In genomic region chr6:110682460-110682853, GRCh38 we compare ENCODE assay signal across 1 cellular context.
TF ChIP-seq lines count a peak whose summit lies in the region.

No MANE protein-coding gene starts in this region.

TF ChIP-seq in HepG2, 621 proteins besides CTCF, POLR2A, EP300 and RAD21 (continued from another document):
- TF ChIP-seq ZBTB43 (CRISPR knock-in tag; conservative IDR thresholded peaks at IDR 0.05) (no peak), PAX8 (CRISPR knock-in tag; IDR thresholded peaks at IDR 0.05; ENCODE audit: borderline replicate concordance) (no peak), MAX (IDR thresholded peaks at IDR 0.05) (no peak), ZNF569 (CRISPR knock-in tag; IDR thresholded peaks at IDR 0.05; ENCODE audit: borderline replicate concordance) (no peak), GABPA (IDR thresholded peaks at IDR 0.05; ENCODE audit: low read depth, low read length) (no peak), GABPA (CRISPR knock-in tag; IDR thresholded peaks at IDR 0.05; ENCODE audit: low read depth) (no peak), ZFP36 (IDR thresholded peaks at IDR 0.05; ENCODE audit: borderline replicate concordance, low read depth, low read length, partially characterized antibody) (no peak), ZNF317 (CRISPR knock-in tag; IDR thresholded peaks at IDR 0.05) (no peak), ZNF282 (IDR thresholded peaks at IDR 0.05; ENCODE audit: partially characterized antibody) (no peak), IKZF1 (IDR thresholded peaks at IDR 0.05) (no peak), MTA3 (CRISPR knock-in tag; IDR thresholded peaks at IDR 0.05) (no peak), SMC3 (IDR thresholded peaks at IDR 0.05; ENCODE audit: low read length) (peak; percentile 93), TBX2 (CRISPR knock-in tag; IDR thresholded peaks at IDR 0.05; ENCODE audit: borderline replicate concordance) (no peak; the same call in 1 of the 2 replicates), ZMYM3 (CRISPR knock-in tag; IDR thresholded peaks at IDR 0.05) (no peak), GMEB2 (CRISPR knock-in tag; IDR thresholded peaks at IDR 0.05; ENCODE audit: low read depth) (no peak), MIXL1 (CRISPR knock-in tag; IDR thresholded peaks at IDR 0.05) (peak; percentile 71; the same call in 1 of the 2 replicates), REPIN1 (CRISPR knock-in tag; IDR thresholded peaks at IDR 0.05; ENCODE audit: borderline replicate concordance, low read depth) (no peak), MEF2D (CRISPR knock-in tag; IDR thresholded peaks at IDR 0.05) (0 out of 2 replicates have a peak, but pooled peaks have one; percentile 10), KDM5A (IDR thresholded peaks at IDR 0.05; ENCODE audit: borderline replicate concordance, low read length) (no peak), CENPBD1 (CRISPR knock-in tag; IDR thresholded peaks at IDR 0.05; ENCODE audit: borderline replicate concordance, low read depth) (no peak), PITX1 (CRISPR knock-in tag; IDR thresholded peaks at IDR 0.05) (no peak), MED8 (CRISPR knock-in tag; IDR thresholded peaks at IDR 0.05; ENCODE audit: insufficient replicate concordance) (no peak), FOSL2 (CRISPR knock-in tag; IDR thresholded peaks at IDR 0.05) (0 out of 2 replicates have a peak, but pooled peaks have one; percentile 12), XRCC5 (optimal IDR thresholded peaks at IDR 0.05; ENCODE audit: low read length) (no peak), SIN3B (IDR thresholded peaks at IDR 0.05; ENCODE audit: low read length) (no peak), CCDC6 (CRISPR knock-in tag; IDR thresholded peaks at IDR 0.05) (no peak)
- TF ChIP-seq, protein P1, sequence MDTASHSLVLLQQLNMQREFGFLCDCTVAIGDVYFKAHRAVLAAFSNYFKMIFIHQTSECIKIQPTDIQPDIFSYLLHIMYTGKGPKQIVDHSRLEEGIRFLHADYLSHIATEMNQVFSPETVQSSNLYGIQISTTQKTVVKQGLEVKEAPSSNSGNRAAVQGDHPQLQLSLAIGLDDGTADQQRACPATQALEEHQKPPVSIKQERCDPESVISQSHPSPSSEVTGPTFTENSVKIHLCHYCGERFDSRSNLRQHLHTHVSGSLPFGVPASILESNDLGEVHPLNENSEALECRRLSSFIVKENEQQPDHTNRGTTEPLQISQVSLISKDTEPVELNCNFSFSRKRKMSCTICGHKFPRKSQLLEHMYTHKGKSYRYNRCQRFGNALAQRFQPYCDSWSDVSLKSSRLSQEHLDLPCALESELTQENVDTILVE (CRISPR knock-in tag; IDR thresholded peaks at IDR 0.05) = peak; percentile 34; the same call in 1 of the 2 replicates
